7 cellular contexts compared by ENCODE assay signal in the genomic region with DNA sequence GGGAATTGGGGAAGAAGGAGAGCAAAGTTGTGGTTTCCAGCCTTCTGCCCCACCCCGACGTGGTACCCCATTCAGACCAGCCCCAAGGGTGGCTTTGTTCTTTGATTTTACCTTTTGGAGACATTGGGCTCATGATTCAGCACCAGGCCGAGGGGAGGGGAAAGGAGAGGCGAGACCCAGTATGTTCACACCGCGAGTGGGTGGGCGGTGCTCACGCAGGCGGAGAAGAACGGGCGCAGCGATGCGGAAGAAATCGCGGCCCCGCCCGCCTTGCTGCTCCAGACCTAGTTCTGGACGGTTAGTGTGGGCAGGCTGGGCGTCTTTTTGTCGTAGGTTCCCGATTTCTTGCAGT. TPM values are rescaled to one million over a fixed set of nuclear protein-coding genes. Genes with fewer than 3 reads are reported as not detected.
DNase-seq lines count a peak whose midpoint lies in the region; ATAC-seq lines count a peak whose summit lies in the region.

No MANE protein-coding gene starts in this region.

- peak; percentile 19 for DNase-seq in NCI-H2081 treated with DMSO at 0.1 percent for 48 hours (lab: John Stamatoyannopoulos, UW)
- peak; percentile 46 for DNase-seq in activated CD4-positive, CD25-positive, alpha-beta regulatory T cell treated with anti-CD3 and anti-CD28 coated beads, Interleukin-2, amount 50 U/mL, for 72 hours
- peak; percentile 76 to 79 for DNase-seq in left colon
- peak; percentile 28 to 48 for DNase-seq in stimulated activated CD4-positive, alpha-beta T cell treated with anti-CD3 and anti-CD28 coated beads, Interleukin-15, amount 100 ng/mL, for 48 hours (ENCODE audit: low read depth in 2 of 2)

- intact Hi-C loops in left colon (cut with DNase I, micrococcal nuclease): no loop called here

- ATAC-seq in GM18868 (IDR thresholded peaks at IDR 0.05; ENCODE audit: unreplicated experiment) (peak; percentile 24), left colon (peak; percentile 80), HG03159 (IDR thresholded peaks at IDR 0.05; ENCODE audit: unreplicated experiment) (no peak)

- H3K27ac ChIP-seq in cingulate gyrus (ENCODE audit: low read depth, low read length): peak overlapping the region; percentile 97

RNA-seq across cellular contexts. Expression of gene ATL1, which starts 1.0 kb away (rescaled TPM):
- total RNA-seq in left colon: 10 to 100 TPM; 12.0 to 12.6 TPM

RNA-seq across cellular contexts. Expression of gene MAP4K5, which starts 28.5 kb away (rescaled TPM):
- total RNA-seq in left colon: 10 to 100 TPM; 37.5 to 42.6 TPM

Comparison
In these comparisons a context has a peak if more than half of its experiments do, and no peak if none do; other contexts are left out.
1. DNase-seq: peak in every context shown above with its lines; median percentile 78 in left colon; 46 in activated CD4-positive, CD25-positive, alpha-beta regulatory T cell treated with anti-CD3 and anti-CD28 coated beads, Interleukin-2, amount 50 U/mL, for 72 hours; 38 in stimulated activated CD4-positive, alpha-beta T cell treated with anti-CD3 and anti-CD28 coated beads, Interleukin-15, amount 100 ng/mL, for 48 hours; 19 in NCI-H2081 treated with DMSO at 0.1 percent for 48 hours.